15 cellular contexts compared by ENCODE assay signal in the genomic region with DNA sequence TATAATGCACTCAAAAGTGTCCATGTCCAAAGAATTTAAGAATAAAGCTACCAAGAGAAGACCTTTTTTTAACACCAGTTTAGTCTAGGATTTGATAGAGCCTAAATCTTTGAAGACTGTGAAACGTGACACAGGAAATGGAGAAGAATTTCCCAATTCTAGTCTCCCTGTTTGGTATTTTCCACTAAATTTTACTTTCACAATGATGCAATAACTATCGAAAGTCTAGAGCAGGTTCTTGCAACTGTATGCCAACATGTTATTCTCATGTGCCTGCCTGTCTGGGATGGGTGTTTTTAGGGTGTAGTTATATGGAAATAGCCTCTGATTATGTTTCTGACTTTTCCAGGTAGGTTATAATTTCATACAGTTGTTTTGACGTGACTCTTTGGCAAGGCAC.
"Had no signal": no experiment of that assay in that cellular context is flagged by ENCODE, and none has a peak within 500 bp of the region (broad histone marks: within the 10 kb centered on the region; RNA-seq: fewer than 3 reads in every experiment).

No MANE protein-coding gene starts in this region.

- H3K36me3 Mint-ChIP-seq: activated naive CD4-positive, alpha-beta T cell treated with anti-CD3 and anti-CD28 coated beads, Interleukin-2, amount 50 U/mL, for 72 hours; naive thymus-derived CD8-positive, alpha-beta T cell; stimulated activated memory B cell treated with anti-CD40 and anti-IgM and Interleukin-4, amounts not matched to agents 10 μg/mL and 1 μg/mL and 100 μg/mL, for 72 hours had no signal

- H3K4me1 Mint-ChIP-seq: naive thymus-derived CD8-positive, alpha-beta T cell; stimulated activated memory B cell treated with anti-CD40 and anti-IgM and Interleukin-4, amounts not matched to agents 10 μg/mL and 1 μg/mL and 100 μg/mL, for 72 hours had no signal

- H3K9me3 ChIP-seq: left ventricle myocardium inferior, mucosa of descending colon, tibial artery had no signal

- ATAC-seq: activated naive CD4-positive, alpha-beta T cell treated with anti-CD3 and anti-CD28 coated beads, Interleukin-2, amount 50 U/mL, for 72 hours; mucosa of descending colon; naive thymus-derived CD8-positive, alpha-beta T cell; stimulated activated memory B cell treated with anti-CD40 and anti-IgM and Interleukin-4, amounts not matched to agents 10 μg/mL and 1 μg/mL and 100 μg/mL, for 72 hours had no signal

- DNase-seq: activated CD4-positive, alpha-beta T cell treated with anti-CD3 and anti-CD28 coated beads, Interleukin-2, amount 50 U/mL, for 48 hours; activated effector memory CD4-positive, alpha-beta T cell treated with Interleukin-2 at 50 U/mL for 16 hours; activated T-cell treated with anti-CD3 and anti-CD28 coated beads, Interleukin-2, amount 50 U/mL, for 24 hours; amniotic stem cell; caudate nucleus; hippocampal formation; kidney; left ventricle myocardium inferior; mucosa of descending colon; naive thymus-derived CD8-positive, alpha-beta T cell; retina; stimulated activated CD4-positive, alpha-beta T cell treated with anti-CD3 and anti-CD28 coated beads, Interleukin-2, amount 100 ng/mL, for 48 hours; tibial artery had no signal

- H3K4me3 ChIP-seq: left ventricle myocardium inferior, mucosa of descending colon, tibial artery had no signal

- H3K4me3 Mint-ChIP-seq: activated T-cell treated with anti-CD3 and anti-CD28 coated beads, Interleukin-2, amount 50 U/mL, for 24 hours; naive thymus-derived CD8-positive, alpha-beta T cell; stimulated activated memory B cell treated with anti-CD40 and anti-IgM and Interleukin-4, amounts not matched to agents 10 μg/mL and 1 μg/mL and 100 μg/mL, for 72 hours had no signal

- H3K27ac Mint-ChIP-seq: activated naive CD4-positive, alpha-beta T cell treated with anti-CD3 and anti-CD28 coated beads, Interleukin-2, amount 50 U/mL, for 72 hours; activated T-cell treated with anti-CD3 and anti-CD28 coated beads, Interleukin-2, amount 50 U/mL, for 24 hours; naive thymus-derived CD8-positive, alpha-beta T cell; stimulated activated memory B cell treated with anti-CD40 and anti-IgM and Interleukin-4, amounts not matched to agents 10 μg/mL and 1 μg/mL and 100 μg/mL, for 72 hours had no signal
